In genomic region chr13:29390598-29390997, GRCh38 we compare ENCODE assay signal across 2 cellular contexts.
DNase-seq lines count a peak whose midpoint lies in the region; ATAC-seq, FAIRE-seq and TF ChIP-seq lines count a peak whose summit lies in the region.
"Not testable (repeated sequence)": the region's sequence is repeated elsewhere in the genome, so short reads cannot be mapped to it uniquely, and the experiment has no call there.

No MANE protein-coding gene starts in this region.

- H3K4me2 ChIP-seq in HepG2 (ENCODE audit: low read depth, low read length), result not testable (repeated sequence)

- TF ChIP-seq RAD21 in HepG2 (CRISPR knock-in tag; IDR thresholded peaks at IDR 0.05), result not testable (repeated sequence)

- not testable (repeated sequence) for H2AFZ ChIP-seq in HepG2 (ENCODE audit: low read length)

- not testable (repeated sequence) for H3K27ac ChIP-seq in HEK293 (ENCODE audit: extremely low read depth, low read depth, low read length); HepG2 (ENCODE audit: extremely low read length, insufficient read depth, low read length)

- 80% methylated on average over 8 of the region's 9 CpGs for WGBS in HepG2 (ENCODE audit: low lambda C conversion rate)

- ATAC-seq in HepG2, result not testable (repeated sequence)

- not testable (repeated sequence) for H3K27me3 ChIP-seq in HepG2 (ENCODE audit: control insufficient read depth in 1 of 2, insufficient read depth in 2 of 2, low read length in 2 of 2)

- not testable (repeated sequence) for TF ChIP-seq EP300 in HepG2 (IDR thresholded peaks at IDR 0.05; ENCODE audit: low read depth in 2 of 2, low read length in 2 of 2); HepG2 (CRISPR knock-in tag; IDR thresholded peaks at IDR 0.05; ENCODE audit: borderline replicate concordance)

- not testable (repeated sequence) for TF ChIP-seq POLR2A in HepG2 (IDR thresholded peaks at IDR 0.05; ENCODE audit: insufficient read depth in 1 of 2, low read depth in 2 of 2, low read length in 2 of 2)

- not testable (repeated sequence) for DNase-seq in HepG2 (ENCODE audit: low spot score)

- POLR2A ChIA-PET in HEK293 (lab: Yijun Ruan, JAX); HepG2 (lab: Yijun Ruan, JAX): not testable (repeated sequence)

- not testable (repeated sequence) for H3K4me1 ChIP-seq in HEK293 (ENCODE audit: control insufficient read depth, insufficient read depth, low read length)
- peaks cover 17% of the 10 kb centered on the region for H3K4me1 ChIP-seq in HepG2 (ENCODE audit: insufficient read depth, low read length)

- CTCF ChIA-PET in HEK293 (lab: Yijun Ruan, JAX); HepG2 (lab: Yijun Ruan, JAX; ENCODE audit: low intra/inter-chr PET ratio, low total read pairs): not testable (repeated sequence)

- in situ Hi-C loops in HepG2 (cut with HindIII; ENCODE audit: extremely low pct_ligation_motif_present, low pct_unique_long_range_greater_than_20kb), result not testable (repeated sequence)

- H3K36me3 ChIP-seq in HEK293 (ENCODE audit: control insufficient read depth in 2 of 2, insufficient read depth in 1 of 2, low read length in 2 of 2); HepG2 (replicated peaks in 1 of 2; ENCODE audit: control insufficient read depth in 1 of 2, insufficient read depth in 2 of 2, low read length in 2 of 2): not testable (repeated sequence)

- not testable (repeated sequence) for FAIRE-seq in HepG2 (lab: Jason Lieb, UNC)

- H3K79me2 ChIP-seq in HepG2 (ENCODE audit: insufficient read depth, low read length), result not testable (repeated sequence)

- intact Hi-C loops in HepG2 (cut with micrococcal nuclease; ENCODE audit: unreplicated experiment), result not testable (repeated sequence)

- TF ChIP-seq CTCF in HEK293 (tag by site-specific recombination; IDR thresholded peaks at IDR 0.05); HepG2 (CRISPR knock-in tag; IDR thresholded peaks at IDR 0.05): not testable (repeated sequence)

- not testable (repeated sequence) for H4K20me1 ChIP-seq in HepG2 (ENCODE audit: insufficient read depth, low read length)

- not testable (repeated sequence) for H3K4me3 ChIP-seq in HEK293 (ENCODE audit: low read depth, low read length); HepG2 (replicated peaks in 1 of 3; ENCODE audit: insufficient read depth in 1 of 3, low read depth in 2 of 3, low read length in 3 of 3)

- not testable (repeated sequence) for H3K9me3 ChIP-seq in HEK293 (ENCODE audit: control insufficient read depth, insufficient read depth, low read depth, low read length); HepG2 (ENCODE audit: low read length)

- not testable (repeated sequence) for BruUV-seq in HepG2 (replicated peaks; lab: Mats Ljungman, UMichigan)

- H3K9ac ChIP-seq in HepG2 (ENCODE audit: insufficient read depth, low read depth, low read length), result not testable (repeated sequence)

TF ChIP-seq in HEK293, 187 proteins besides CTCF, POLR2A, EP300 and RAD21:
- TF ChIP-seq ZNF513 (tag by site-specific recombination; IDR thresholded peaks at IDR 0.05), result peak; percentile 85

TF ChIP-seq in HepG2, 621 proteins besides CTCF, POLR2A, EP300 and RAD21:
- TF ChIP-seq CREB1 (IDR thresholded peaks at IDR 0.05), result peak; percentile 77
- not testable (repeated sequence) for TF ChIP-seq CREB1 (CRISPR knock-in tag; IDR thresholded peaks at IDR 0.05)
